31 cellular contexts compared by ENCODE assay signal in genomic region chr6:108715832-108716231, GRCh38.
DNase-seq lines count a peak whose midpoint lies in the region; ATAC-seq, FAIRE-seq and TF ChIP-seq lines count a peak whose summit lies in the region.
"Had no signal": no experiment of that assay in that cellular context is flagged by ENCODE, and none has a peak within 500 bp of the region (broad histone marks: within the 10 kb centered on the region; RNA-seq: fewer than 3 reads in every experiment).

No MANE protein-coding gene starts in this region.

- H2AFZ ChIP-seq in HepG2 (ENCODE audit: low read length): no peak overlapping the region
- H2AFZ ChIP-seq in K562 (ENCODE audit: low read depth, low read length): no peak overlapping the region

- H3K27me3 ChIP-seq in HepG2 (ENCODE audit: control insufficient read depth in 1 of 2, insufficient read depth in 2 of 2, low read length in 2 of 2) (peaks cover 0 to 2% of the 10 kb centered on the region in 2 experiments; a peak in 1 of 5 replicates), right lobe of liver (no peaks in the 10 kb centered on the region), K562 (ENCODE audit: control insufficient read depth in 2 of 2, insufficient read depth in 2 of 2, low read length in 2 of 2) (peaks cover 5 to 16% of the 10 kb centered on the region in 2 experiments; a peak in 3 of 5 replicates), left lung (no peaks in the 10 kb centered on the region)
- H3K27me3 ChIP-seq: heart right ventricle, upper lobe of left lung had no signal

- 17% methylated on average over 5 of the region's 5 CpGs for WGBS in HepG2 (ENCODE audit: low lambda C conversion rate)
- WGBS in right lobe of liver (ENCODE audit: insufficient coverage, low coverage, low lambda C conversion rate, missing lambda C conversion rate): 81% methylated on average over 5 of the region's 5 CpGs
- 28% methylated on average over 5 of the region's 5 CpGs for WGBS in K562 (ENCODE audit: insufficient coverage, low coverage, missing lambda C conversion rate)

- H3K9me3 ChIP-seq in HepG2 (ENCODE audit: low read length): no peaks in the 10 kb centered on the region
- H3K9me3 ChIP-seq in right lobe of liver: no peaks in the 10 kb centered on the region
- no peaks in the 10 kb centered on the region for H3K9me3 ChIP-seq in K562 (replicated peaks; ENCODE audit: control insufficient read depth, insufficient read depth, low read depth, low read length)
- no peaks in the 10 kb centered on the region for H3K9me3 ChIP-seq in left lung
- H3K9me3 ChIP-seq: heart right ventricle, upper lobe of left lung had no signal

- FAIRE-seq in HepG2 (lab: Jason Lieb, UNC): peak; percentile 49
- peak; percentile 37 for FAIRE-seq in K562 (lab: Jason Lieb, UNC)

- TF ChIP-seq CTCF in HepG2 (CRISPR knock-in tag; IDR thresholded peaks at IDR 0.05) (no peak), right lobe of liver (IDR thresholded peaks at IDR 0.05) (no peak), K562 (IDR thresholded peaks at IDR 0.05 in 2 of 3, conservative IDR thresholded peaks at IDR 0.05 in 1 of 3; ENCODE audit: insufficient read depth in 2 of 3, low read depth in 1 of 3, low read length in 3 of 3) (no peak), left lung (IDR thresholded peaks at IDR 0.05) (no peak), GM10266 (IDR thresholded peaks at IDR 0.05; ENCODE audit: control insufficient read depth, insufficient read depth, low read depth, missing control alignments) (no peak), CD14-positive monocyte (IDR thresholded peaks at IDR 0.05) (no peak)

- TF ChIP-seq POLR2A in HepG2 (IDR thresholded peaks at IDR 0.05; ENCODE audit: insufficient read depth in 1 of 2, low read depth in 2 of 2, low read length in 2 of 2): no peak
- no peak for TF ChIP-seq POLR2A in right lobe of liver (IDR thresholded peaks at IDR 0.05)
- TF ChIP-seq POLR2A in K562 (conservative IDR thresholded peaks at IDR 0.05): no peak

- H3K27me3 Mint-ChIP-seq in CD14-positive monocyte (ENCODE audit: low read depth in 3 of 3): peaks cover 3 to 9% (median 5%) of the 10 kb centered on the region in 3 donors
- H3K27me3 Mint-ChIP-seq: activated naive CD8-positive, alpha-beta T cell treated with anti-CD3 and anti-CD28 coated beads, Interleukin-2, amount 50 U/mL, for 24 hours had no signal

- intact Hi-C loops in HepG2 (cut with micrococcal nuclease; ENCODE audit: unreplicated experiment) (loop anchor here (10.0 kb wide), 1 partner anchor 151 kb away; the partner anchor contains the start of gene FOXO3), right lobe of liver (cut with DNase I) (no loop called here), K562 (cut with micrococcal nuclease) (no loop called here), left lung (cut with DNase I) (no loop called here), CD14-positive monocyte (cut with micrococcal nuclease) (no loop called here)

- H4K20me1 ChIP-seq in HepG2 (ENCODE audit: insufficient read depth, low read length): no peaks in the 10 kb centered on the region
- no peaks in the 10 kb centered on the region for H4K20me1 ChIP-seq in K562 (replicated peaks; ENCODE audit: control insufficient read depth, insufficient read depth, low read length)

- ATAC-seq in HepG2 (no peak), right lobe of liver (no peak), K562 (no peak), left lung (peak; percentile 32)
- ATAC-seq: activated naive CD8-positive, alpha-beta T cell treated with anti-CD3 and anti-CD28 coated beads, Interleukin-2, amount 50 U/mL, for 24 hours; heart right ventricle; PC-3; Right ventricle myocardium inferior; stimulated activated memory B cell treated with anti-CD40 and anti-IgM and Interleukin-4, amounts not matched to agents 10 μg/mL and 1 μg/mL and 100 μg/mL, for 72 hours; T-helper 17 cell had no signal

- H3K27ac ChIP-seq in HepG2 (ENCODE audit: extremely low read length, insufficient read depth, low read length): no peak overlapping the region
- H3K27ac ChIP-seq in right lobe of liver: no peak overlapping the region
- no peak overlapping the region for H3K27ac ChIP-seq in K562 (ENCODE audit: extremely low read depth, low read depth, low read length)
- no peak overlapping the region for H3K27ac ChIP-seq in left lung
- H3K27ac ChIP-seq: heart right ventricle had no signal

- DNase-seq in HepG2 (ENCODE audit: low spot score) (no peak), right lobe of liver (no peak), K562 (ENCODE audit: extremely low read depth in 1 of 4, low spot score in 3 of 4) (no peak), left lung (no peak), HuH-7 (ENCODE audit: low spot score) (no peak), GM10266 (ENCODE audit: extremely low spot score) (no peak), germinal center (ENCODE audit: low spot score) (no peak), CD14-positive monocyte (ENCODE audit: low spot score) (no peak)
- DNase-seq: 8988T; activated CD4-positive, alpha-beta memory T cell treated with anti-CD3 and anti-CD28 coated beads, Interleukin-2, amount 10 ng/mL, durations not matched to agents 7 days and 5 days; activated CD4-positive, CD25-positive, alpha-beta regulatory T cell treated with anti-CD3 and anti-CD28 coated beads, Interleukin-2, amount 50 U/mL, for 72 hours; activated CD8-positive, alpha-beta memory T cell treated with anti-CD3 and anti-CD28 coated beads, Interleukin-2, amount 50 U/mL, for 4 hours; activated naive CD4-positive, alpha-beta T cell; activated naive CD8-positive, alpha-beta T cell treated with anti-CD3 and anti-CD28 coated beads, Interleukin-2, amount 50 U/mL, for 24 hours; DND-41; foreskin melanocyte; heart right ventricle; midbrain; naive B cell; NCI-H1417; NCI-H2029 treated with DMSO at 0.1 percent for 48 hours; NCI-H2227 treated with DMSO at 0.1 percent for 48 hours; NCI-H526 treated with DMSO at 0.1 percent for 48 hours; PC-3; T-helper 17 cell; upper lobe of left lung had no signal

- CTCF ChIA-PET in HepG2 (lab: Yijun Ruan, JAX; ENCODE audit: low intra/inter-chr PET ratio, low total read pairs): no interaction called here
- CTCF ChIA-PET in K562 (lab: Yijun Ruan, JAX; ENCODE audit: low intra/inter-chr PET ratio): no interaction called here

- H3K4me1 Mint-ChIP-seq in CD14-positive monocyte: peaks cover 13% of the 10 kb centered on the region
- H3K4me1 Mint-ChIP-seq: naive B cell had no signal

- H3K36me3 ChIP-seq in HepG2 (replicated peaks in 1 of 2; ENCODE audit: control insufficient read depth in 1 of 2, insufficient read depth in 2 of 2, low read length in 2 of 2) (no peaks in the 10 kb centered on the region), right lobe of liver (no peaks in the 10 kb centered on the region), K562 (ENCODE audit: control insufficient read depth, insufficient read depth, low read length) (no peaks in the 10 kb centered on the region), left lung (no peaks in the 10 kb centered on the region)
- H3K36me3 ChIP-seq: heart right ventricle, upper lobe of left lung had no signal

- no peaks in the 10 kb centered on the region for H3K9me1 ChIP-seq in K562 (ENCODE audit: control insufficient read depth, insufficient read depth, low read length)

- no peaks in the 10 kb centered on the region for H3K79me2 ChIP-seq in HepG2 (ENCODE audit: insufficient read depth, low read length)
- H3K79me2 ChIP-seq in K562 (ENCODE audit: control insufficient read depth, insufficient read depth, low read length): no peaks in the 10 kb centered on the region

- H3K4me1 ChIP-seq in HepG2 (ENCODE audit: insufficient read depth, low read length) (peaks cover 82% of the 10 kb centered on the region), right lobe of liver (peaks cover 0 to 27% (median 2%) of the 10 kb centered on the region in 4 donors), K562 (replicated peaks in 1 of 2; ENCODE audit: control insufficient read depth in 2 of 2, insufficient read depth in 2 of 2, low read length in 2 of 2) (peaks cover 14 to 20% of the 10 kb centered on the region in 2 experiments; a peak in 4 of 5 replicates), left lung (peaks cover 11 to 16% of the 10 kb centered on the region in 2 donors)

- no peak overlapping the region for H3K4me3 Mint-ChIP-seq in CD14-positive monocyte
- H3K4me3 Mint-ChIP-seq: activated CD4-positive, alpha-beta memory T cell treated with anti-CD3 and anti-CD28 coated beads, Interleukin-2, amount 10 ng/mL, durations not matched to agents 7 days and 5 days; activated naive CD8-positive, alpha-beta T cell treated with anti-CD3 and anti-CD28 coated beads, Interleukin-2, amount 50 U/mL, for 24 hours; dendritic cell treated with granulocyte-macrophage colony-stimulating factor and Interleukin-4, amounts not matched to agents 40 ng/mL and 50 ng/mL, for 4 days; GM23338; IgD-negative memory B cell; naive B cell; stimulated activated memory B cell treated with anti-CD40 and anti-IgM and Interleukin-4, amounts not matched to agents 10 μg/mL and 1 μg/mL and 100 μg/mL, for 72 hours; T-helper 17 cell had no signal

- H3K27ac Mint-ChIP-seq in CD14-positive monocyte: no peak overlapping the region
- H3K27ac Mint-ChIP-seq: activated naive CD8-positive, alpha-beta T cell treated with anti-CD3 and anti-CD28 coated beads, Interleukin-2, amount 50 U/mL, for 24 hours; dendritic cell treated with granulocyte-macrophage colony-stimulating factor and Interleukin-4, amounts not matched to agents 40 ng/mL and 50 ng/mL, for 4 days; GM23338; IgD-negative memory B cell; naive B cell; stimulated activated memory B cell treated with anti-CD40 and anti-IgM and Interleukin-4, amounts not matched to agents 10 μg/mL and 1 μg/mL and 100 μg/mL, for 72 hours; T-helper 17 cell had no signal

- in situ Hi-C loops in HepG2 (cut with HindIII; ENCODE audit: extremely low pct_ligation_motif_present, low pct_unique_long_range_greater_than_20kb): no loop called here
- in situ Hi-C loops in K562 (cut with MboI): no loop called here

- H3K9me3 Mint-ChIP-seq in CD14-positive monocyte: no peaks in the 10 kb centered on the region
- H3K9me3 Mint-ChIP-seq: activated naive CD8-positive, alpha-beta T cell treated with anti-CD3 and anti-CD28 coated beads, Interleukin-2, amount 50 U/mL, for 24 hours; dendritic cell treated with granulocyte-macrophage colony-stimulating factor and Interleukin-4, amounts not matched to agents 40 ng/mL and 50 ng/mL, for 4 days; GM23338; IgD-negative memory B cell; naive B cell; stimulated activated memory B cell treated with anti-CD40 and anti-IgM and Interleukin-4, amounts not matched to agents 10 μg/mL and 1 μg/mL and 100 μg/mL, for 72 hours had no signal

- TF ChIP-seq EP300 in HepG2 (IDR thresholded peaks at IDR 0.05; ENCODE audit: low read depth in 2 of 2, low read length in 2 of 2) (no peak), HepG2 (CRISPR knock-in tag; IDR thresholded peaks at IDR 0.05; ENCODE audit: borderline replicate concordance) (no peak), K562 (IDR thresholded peaks at IDR 0.05; ENCODE audit: low read length) (no peak)

- TF ChIP-seq RAD21 in HepG2 (CRISPR knock-in tag; IDR thresholded peaks at IDR 0.05) (no peak), K562 (CRISPR knock-in tag; conservative IDR thresholded peaks at IDR 0.05 in 1 of 2, IDR thresholded peaks at IDR 0.05 in 1 of 2) (no peak)

- H3K4me3 ChIP-seq in HepG2 (replicated peaks in 1 of 3; ENCODE audit: insufficient read depth in 1 of 3, low read depth in 2 of 3, low read length in 3 of 3) (no peak overlapping the region), right lobe of liver (no peak overlapping the region), K562 (no peak overlapping the region), left lung (no peak overlapping the region)
- H3K4me3 ChIP-seq: GM23338, heart right ventricle, upper lobe of left lung had no signal

- BruUV-seq in HepG2 (replicated peaks; lab: Mats Ljungman, UMichigan) (no TSS peak), K562 (replicated peaks; lab: Mats Ljungman, UMichigan) (no TSS peak)

- H3K36me3 Mint-ChIP-seq in CD14-positive monocyte: no peaks in the 10 kb centered on the region
- H3K36me3 Mint-ChIP-seq: IgD-negative memory B cell; naive B cell; stimulated activated memory B cell treated with anti-CD40 and anti-IgM and Interleukin-4, amounts not matched to agents 10 μg/mL and 1 μg/mL and 100 μg/mL, for 72 hours had no signal

- H3K9ac ChIP-seq in HepG2 (ENCODE audit: insufficient read depth, low read depth, low read length) (no peak overlapping the region), K562 (ENCODE audit: insufficient read depth in 1 of 2, low read depth in 2 of 2, low read length in 2 of 2) (no peak overlapping the region)

- POLR2A ChIA-PET in HepG2 (lab: Yijun Ruan, JAX) (no interaction called here), K562 (lab: Yijun Ruan, JAX) (interaction anchor here (1.2 to 2.5 kb wide), 4 partner anchors 10 to 668 kb away, joined by 3 to 8 read pairs (median 4); no protein-coding TSS in a partner anchor)

- H3K4me2 ChIP-seq in HepG2 (ENCODE audit: low read depth, low read length) (peak overlapping the region; percentile 40), K562 (ENCODE audit: insufficient read depth, low read length) (no peak overlapping the region)
- H3K4me2 ChIP-seq: GM23338 had no signal
